8 cellular contexts compared by ENCODE assay signal in the genomic region with DNA sequence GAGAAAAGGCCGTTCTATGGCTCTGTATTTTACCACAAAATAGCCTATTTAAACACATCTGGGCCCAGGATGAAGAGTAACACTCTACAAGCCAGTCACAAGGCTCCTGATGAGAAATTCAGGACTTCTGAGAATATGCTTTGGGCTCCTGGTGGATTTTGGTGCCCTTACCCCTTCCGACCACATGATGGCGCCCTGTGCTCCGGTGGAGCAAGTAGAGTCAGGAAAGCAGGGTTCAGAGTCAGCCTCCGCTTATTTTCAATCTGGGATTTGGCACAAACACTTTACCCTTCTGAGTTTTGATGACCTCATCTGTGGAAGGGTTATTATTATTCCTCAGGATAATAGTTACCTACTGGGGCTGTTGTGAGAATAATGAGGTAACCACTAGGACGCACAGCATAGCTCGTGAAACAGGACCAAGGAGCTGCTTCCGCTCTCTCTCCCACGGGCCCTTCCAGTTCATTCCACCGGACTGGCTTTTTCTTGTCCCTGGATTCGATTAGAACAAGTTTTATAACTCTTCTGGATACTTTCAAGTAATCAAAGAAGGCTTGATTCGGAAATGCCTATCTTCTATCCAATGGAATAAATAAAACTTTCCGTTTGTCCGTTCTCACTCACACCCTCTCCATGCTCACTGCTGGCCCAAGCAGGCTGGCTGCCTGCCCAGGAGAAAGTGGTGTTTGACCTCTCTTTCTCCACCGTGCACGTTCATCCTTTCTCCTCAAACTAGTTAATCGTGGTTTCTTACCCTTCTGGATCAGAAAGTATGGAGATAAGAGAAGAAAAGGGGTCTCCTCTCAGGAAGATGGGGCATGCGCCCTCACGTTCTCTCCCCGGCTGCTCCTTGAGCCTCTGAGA.
DNase-seq lines count a peak whose midpoint lies in the region; ATAC-seq and FAIRE-seq lines count a peak whose summit lies in the region.

No MANE protein-coding gene starts in this region.

- no peak for FAIRE-seq in HTR-8/SVneo (lab: Jason Lieb, UNC)

- in situ Hi-C loops in G401 (cut with HindIII; ENCODE audit: low sequenced_read_pairs), result no loop called here

- DNase-seq in activated CD4-positive, alpha-beta T cell treated with anti-CD3 and anti-CD28 coated beads for 48 hours, result peak; percentile 59
- DNase-seq in activated CD4-positive, alpha-beta T cell treated with anti-CD3 and anti-CD28 coated beads for 4 hours, result no peak
- DNase-seq in UCSD-AML1 (lab: John Stamatoyannopoulos, UW; ENCODE audit: unreplicated experiment) (peak; percentile 21), kidney tubule cell (ENCODE audit: low spot score) (peak; percentile 25), G401 (ENCODE audit: low spot score) (no peak), HTR-8/SVneo (ENCODE audit: insufficient read length, low spot score) (no peak)

- ATAC-seq in HG03103 (IDR thresholded peaks at IDR 0.05; ENCODE audit: low read depth, unreplicated experiment) (peak; percentile 68), GM19397 (IDR thresholded peaks at IDR 0.05; ENCODE audit: unreplicated experiment) (no peak)

Comparison
In these comparisons a context has a peak if more than half of its experiments do, and no peak if none do; other contexts are left out.
1. DNase-seq: peak in activated CD4-positive, alpha-beta T cell treated with anti-CD3 and anti-CD28 coated beads for 48 hours (single experiment), UCSD-AML1 (single experiment) and kidney tubule cell (single experiment); none in activated CD4-positive, alpha-beta T cell treated with anti-CD3 and anti-CD28 coated beads for 4 hours (0 of 2), G401 (single experiment) and HTR-8/SVneo (single experiment).